ENCODE assay signal across 19 cellular contexts in the genomic region with DNA sequence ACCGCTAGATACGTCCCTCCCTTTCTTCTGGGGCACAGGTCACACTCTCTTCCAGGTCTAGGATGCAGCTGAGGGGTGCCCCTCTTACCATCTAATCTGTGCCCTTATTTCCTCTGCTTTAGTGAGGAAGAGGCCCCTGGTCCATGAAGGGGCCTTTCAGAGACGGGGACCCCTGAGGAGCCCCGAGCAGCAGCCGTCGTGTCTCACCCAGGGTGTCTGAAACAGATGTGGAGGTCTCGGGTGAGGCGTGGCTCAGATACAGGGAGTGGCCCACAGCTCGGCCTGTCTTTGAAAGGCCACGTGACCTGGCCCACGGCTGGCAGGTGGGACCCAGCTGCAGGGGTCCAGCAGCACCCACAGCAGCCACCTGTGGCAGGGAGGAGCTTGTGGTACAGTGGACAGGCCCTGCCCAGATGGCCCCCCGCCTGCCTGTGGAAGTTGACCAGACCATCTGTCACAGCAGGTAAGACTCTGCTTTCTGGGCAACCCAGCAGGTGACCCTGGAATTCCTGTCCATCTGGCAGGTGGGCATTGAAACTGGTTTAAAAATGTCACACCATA. TPM values are rescaled to one million over a fixed set of nuclear protein-coding genes. Genes with fewer than 3 reads are reported as not detected.
A peak's percentile ranks its signal among the peaks of the same experiment; 100 is the strongest.
DNase-seq lines count a peak whose midpoint lies in the region; ATAC-seq and TF ChIP-seq lines count a peak whose summit lies in the region.
"Had no signal": no experiment of that assay in that cellular context is flagged by ENCODE, and none has a peak within 500 bp of the region (broad histone marks: within the 10 kb centered on the region; RNA-seq: fewer than 3 reads in every experiment).

No MANE protein-coding gene starts in this region.

- H3K36me3 Mint-ChIP-seq in CD14-positive monocyte (no peaks in the 10 kb centered on the region), progenitor cell of endocrine pancreas (ENCODE audit: insufficient read depth) (no peaks in the 10 kb centered on the region), HFFc6 (ENCODE audit: low read depth) (no peaks in the 10 kb centered on the region)
- H3K36me3 Mint-ChIP-seq: CD4-positive, alpha-beta memory T cell had no signal

- no peaks in the 10 kb centered on the region for H3K9me3 Mint-ChIP-seq in CD14-positive monocyte
- no peaks in the 10 kb centered on the region for H3K9me3 Mint-ChIP-seq in progenitor cell of endocrine pancreas (ENCODE audit: low read depth)
- H3K9me3 Mint-ChIP-seq in HFFc6 = no peaks in the 10 kb centered on the region
- H3K9me3 Mint-ChIP-seq: CD4-positive, alpha-beta memory T cell; GM23338 had no signal

- TF ChIP-seq CTCF in CD14-positive monocyte (IDR thresholded peaks at IDR 0.05) (no peak), progenitor cell of endocrine pancreas (IDR thresholded peaks at IDR 0.05; ENCODE audit: unreplicated experiment) (no peak), HFFc6 (IDR thresholded peaks at IDR 0.05) (no peak)

- no peaks in the 10 kb centered on the region for H3K4me1 Mint-ChIP-seq in CD14-positive monocyte
- H3K4me1 Mint-ChIP-seq in progenitor cell of endocrine pancreas (ENCODE audit: low read depth) = no peaks in the 10 kb centered on the region
- H3K4me1 Mint-ChIP-seq in HFFc6 (ENCODE audit: low read depth) = peaks cover 7% of the 10 kb centered on the region
- H3K4me1 Mint-ChIP-seq: CD4-positive, alpha-beta memory T cell; GM23338 had no signal

- no peak overlapping the region for H3K4me3 Mint-ChIP-seq in CD14-positive monocyte
- no peak overlapping the region for H3K4me3 Mint-ChIP-seq in progenitor cell of endocrine pancreas (ENCODE audit: low read depth)
- H3K4me3 Mint-ChIP-seq in HFFc6 = no peak overlapping the region
- H3K4me3 Mint-ChIP-seq: CD4-positive, alpha-beta memory T cell; GM23338 had no signal

- TF ChIP-seq RAD21 in Ishikawa (IDR thresholded peaks at IDR 0.05; ENCODE audit: low read depth) = no peak

- TF ChIP-seq EP300 in Ishikawa (IDR thresholded peaks at IDR 0.05; ENCODE audit: borderline replicate concordance) = no peak

- H3K27ac Mint-ChIP-seq in CD14-positive monocyte (no peak overlapping the region), progenitor cell of endocrine pancreas (peak overlapping the region; percentile 64), HFFc6 (no peak overlapping the region)
- H3K27ac Mint-ChIP-seq: CD4-positive, alpha-beta memory T cell; GM23338 had no signal

- peak; percentile 20 for DNase-seq in CD14-positive monocyte (ENCODE audit: low spot score)
- peak; percentile 14 for DNase-seq in left ventricle myocardium superior
- DNase-seq in progenitor cell of endocrine pancreas (ENCODE audit: low spot score, unreplicated experiment) = no peak
- no peak for DNase-seq in HFFc6
- DNase-seq in ecto neural progenitor cell (ENCODE audit: low spot score) = no peak
- no peak for DNase-seq in activated T-cell treated with anti-CD3 and anti-CD28 coated beads, Interleukin-2, amount 50 U/mL, for 1 hour
- DNase-seq: ACHN; CD4-positive, alpha-beta memory T cell; DMS79 treated with DMSO at 0.1 percent for 48 hours; GDM1; NCI-H1092; NCI-H187; NCI-H2171; NCI-H774; SHP77 treated with DMSO at 0.1 percent for 48 hours had no signal

- intact Hi-C loops in CD14-positive monocyte (cut with micrococcal nuclease) = no loop called here
- intact Hi-C loops in left ventricle myocardium superior (cut with micrococcal nuclease) = no loop called here

- H3K27me3 Mint-ChIP-seq in CD14-positive monocyte (ENCODE audit: low read depth in 3 of 3) = peaks cover 1 to 8% (median 3%) of the 10 kb centered on the region in 3 donors
- H3K27me3 Mint-ChIP-seq in progenitor cell of endocrine pancreas = peaks cover 2% of the 10 kb centered on the region
- peaks cover 17% of the 10 kb centered on the region for H3K27me3 Mint-ChIP-seq in HFFc6 (ENCODE audit: insufficient read depth)
- H3K27me3 Mint-ChIP-seq: CD4-positive, alpha-beta memory T cell had no signal

- no peak for ATAC-seq in left ventricle myocardium superior
- ATAC-seq: GM23338 had no signal

TF ChIP-seq in Ishikawa, 13 proteins besides CTCF, POLR2A, EP300 and RAD21:
- TF ChIP-seq USF1 (IDR thresholded peaks at IDR 0.05) (0 out of 2 replicates have a peak, but pooled peaks have one; percentile 28), YY1 (IDR thresholded peaks at IDR 0.05; ENCODE audit: low read depth) (no peak)

RNA-seq across cellular contexts. Expression of gene SCGB1C2, which starts 15.6 kb away (rescaled TPM):
- not detected for polyA plus RNA-seq in CD14-positive monocyte
- total RNA-seq in left ventricle myocardium superior = not detected
- not detected in 2 replicates for total RNA-seq in progenitor cell of endocrine pancreas
- total RNA-seq in HFFc6 (2021; fragmentation: NEBNext Ultra II Directional; extraction: Animal tissue kit (Norgen Biotek cat#: 25700)) = not detected
- total RNA-seq: CD4-positive, alpha-beta memory T cell; GM23338; MCF 10A; NCI-H460 had no signal
- polyA plus RNA-seq: CD4-positive, alpha-beta memory T cell; GM23338 had no signal

RNA-seq across cellular contexts. Expression of gene DOC2B, which starts 28.5 kb away (rescaled TPM):
- polyA plus RNA-seq in CD14-positive monocyte = under 1 TPM in 1 of 2 donors, not detected in 1; 0.02 TPM
- total RNA-seq in left ventricle myocardium superior (3.9 TPM), progenitor cell of endocrine pancreas (1.2 and 1.3 TPM in 2 replicates)
- total RNA-seq in HFFc6 (2021; fragmentation: NEBNext Ultra II Directional; extraction: Animal tissue kit (Norgen Biotek cat#: 25700)) = not detected
- total RNA-seq: MCF 10A had no signal
- polyA plus RNA-seq: CD4-positive, alpha-beta memory T cell had no signal

Comparison
In these comparisons a context has a peak if more than half of its experiments do, and no peak if none do; other contexts are left out.
1. DNase-seq: peak in CD14-positive monocyte (single experiment) and left ventricle myocardium superior (single experiment); none in progenitor cell of endocrine pancreas (single experiment), HFFc6 (single experiment), ecto neural progenitor cell (single experiment) and activated T-cell treated with anti-CD3 and anti-CD28 coated beads, Interleukin-2, amount 50 U/mL, for 1 hour (single experiment).